ENCODE assay signal across 31 cellular contexts in genomic region chr2:161321944-161322343, GRCh38. TPM values are rescaled to one million over a fixed set of nuclear protein-coding genes. Genes with fewer than 3 reads are reported as not detected.
A peak's percentile ranks its signal among the peaks of the same experiment; 100 is the strongest.
DNase-seq lines count a peak whose midpoint lies in the region; ATAC-seq, FAIRE-seq and TF ChIP-seq lines count a peak whose summit lies in the region.
"Had no signal": no experiment of that assay in that cellular context is flagged by ENCODE, and none has a peak within 500 bp of the region (broad histone marks: within the 10 kb centered on the region; RNA-seq: fewer than 3 reads in every experiment).

No MANE protein-coding gene starts in this region.

- 0 out of 4 replicates have a peak overlapping the region, but pooled peaks of 1 of the 2 experiments have one; percentile 37 for H3K4me2 ChIP-seq in H1 (ENCODE audit: insufficient read depth in 1 of 2, low read depth in 2 of 2, low read length in 2 of 2)
- H3K4me2 ChIP-seq in keratinocyte (ENCODE audit: control insufficient read depth, extremely low read depth, insufficient read depth, low read depth, low read length) = no peak overlapping the region
- H3K4me2 ChIP-seq: BLaER1 treated with 17β-estradiol and CSF1 and Interleukin-3, amounts not matched to agents 10 nM and 100 nM; PC-9 had no signal

- H3K4me3 ChIP-seq in AG10803 (ENCODE audit: low read length) (no peak overlapping the region), H1 (ENCODE audit: extremely low read depth in 1 of 4, insufficient read depth in 2 of 4, low read depth in 3 of 4, low read length in 4 of 4) (no peak overlapping the region), keratinocyte (ENCODE audit: control insufficient read depth in 2 of 3, extremely low read depth in 1 of 3, insufficient read depth in 2 of 3, low read depth in 1 of 3, low read length in 3 of 3) (no peak overlapping the region)
- H3K4me3 ChIP-seq: BLaER1 treated with 17β-estradiol and CSF1 and Interleukin-3, amounts not matched to agents 10 nM and 100 nM; body of pancreas; esophagus squamous epithelium; pancreas; PC-9; right atrium auricular region; SK-N-MC; spleen; thyroid gland; vagina had no signal

- H2AFZ ChIP-seq in H1 (ENCODE audit: low read length) (no peak overlapping the region), keratinocyte (ENCODE audit: control insufficient read depth, low read length) (no peak overlapping the region)
- H2AFZ ChIP-seq: PC-9 had no signal

- no peak overlapping the region for H3K56ac ChIP-seq in H1 (replicated peaks; ENCODE audit: insufficient read length, low read depth, low read length)

- TF ChIP-seq POLR2A in H1 (IDR thresholded peaks at IDR 0.05; ENCODE audit: control extremely low read depth in 1 of 2, low read depth in 2 of 2, low read length in 2 of 2) (no peak), GM18505 (IDR thresholded peaks at IDR 0.05; ENCODE audit: borderline replicate concordance, extremely low read depth, insufficient read depth, insufficient read length) (no peak)

- no peak overlapping the region for H3K18ac ChIP-seq in H1 (ENCODE audit: extremely low read depth, low read length)

- no peaks in the 10 kb centered on the region for H3K79me1 ChIP-seq in H1 (ENCODE audit: low read depth, low read length)

- POLR2A ChIA-PET in H1 (lab: Charles Lee; ENCODE audit: partially characterized antibody) = interaction anchor here (0.8 to 1.9 kb wide), 3 partner anchors 10 to 14 kb away, joined by 4 to 5 read pairs (median 4); partner anchors contain the start of gene PSMD14

- H4K20me1 ChIP-seq in H1 (replicated peaks in 1 of 2; ENCODE audit: control insufficient read depth in 1 of 2, insufficient read depth in 2 of 2, low read length in 2 of 2) = peaks cover 0 to 9% of the 10 kb centered on the region in 2 experiments
- H4K20me1 ChIP-seq in keratinocyte (ENCODE audit: control insufficient read depth, extremely low read depth, insufficient read depth, low read length) = no peaks in the 10 kb centered on the region

- H3K4ac ChIP-seq in H1 (replicated peaks; ENCODE audit: insufficient read length, low read depth, low read length) = no peak overlapping the region

- no peak overlapping the region for H4K91ac ChIP-seq in H1 (replicated peaks; ENCODE audit: insufficient read length, low read length)

- CTCF ChIA-PET in H1 (lab: Charles Lee; ENCODE audit: partially characterized antibody) = interaction anchor here (1.1 kb wide), 1 partner anchor 15 kb away, joined by 3 read pairs; no protein-coding TSS in a partner anchor

- H2BK120ac ChIP-seq in H1 (replicated peaks; ENCODE audit: low read depth, low read length) = no peak overlapping the region

- no peak overlapping the region for H4K5ac ChIP-seq in H1 (ENCODE audit: insufficient read length, low read depth, low read length)

- dilution Hi-C loops in keratinocyte (cut with MboI; ENCODE audit: extremely low pct_ligation_motif_present, low sequenced_read_pairs) = no loop called here

- no peak overlapping the region for H2BK12ac ChIP-seq in H1 (ENCODE audit: low read depth, low read length)

- TF ChIP-seq RAD21 in Ishikawa (IDR thresholded peaks at IDR 0.05; ENCODE audit: low read depth) (no peak), H1 (IDR thresholded peaks at IDR 0.05 in 1 of 2, conservative IDR thresholded peaks at IDR 0.05 in 1 of 2; ENCODE audit: low read depth in 2 of 2, low read length in 2 of 2) (no peak)

- no peak overlapping the region for H2BK20ac ChIP-seq in H1 (ENCODE audit: low read length)

- no peak overlapping the region for H2BK15ac ChIP-seq in H1 (ENCODE audit: low read length)

- H3K27me3 ChIP-seq in H1 (replicated peaks in 1 of 4; ENCODE audit: control insufficient read depth in 3 of 4, extremely low read depth in 1 of 4, insufficient read depth in 3 of 4, low read length in 3 of 4) = no peaks in the 10 kb centered on the region
- H3K27me3 ChIP-seq in keratinocyte (ENCODE audit: control insufficient read depth, extremely low read depth, insufficient read depth, low read length) = no peaks in the 10 kb centered on the region
- H3K27me3 ChIP-seq: BLaER1 treated with 17β-estradiol and CSF1 and Interleukin-3, amounts not matched to agents 10 nM and 100 nM; body of pancreas; esophagus squamous epithelium; pancreas; right atrium auricular region; spleen; thyroid gland; vagina had no signal

- no peak overlapping the region for H2AK5ac ChIP-seq in H1 (ENCODE audit: low read depth, low read length)

- TF ChIP-seq EP300 in Ishikawa (IDR thresholded peaks at IDR 0.05; ENCODE audit: borderline replicate concordance) (no peak), H1 (IDR thresholded peaks at IDR 0.05; ENCODE audit: borderline replicate concordance in 1 of 2, low read depth in 2 of 2, low read length in 2 of 2) (no peak)

- H3K14ac ChIP-seq in H1 (ENCODE audit: insufficient read length) = no peak overlapping the region

- H3K23me2 ChIP-seq in H1 (ENCODE audit: low read depth, low read length) = no peaks in the 10 kb centered on the region

- H3K9me1 ChIP-seq in keratinocyte (ENCODE audit: control insufficient read depth, extremely low read depth, insufficient read depth, low read length) = peaks cover 2% of the 10 kb centered on the region

- H3K36me3 ChIP-seq in H1 (ENCODE audit: control insufficient read depth in 2 of 4, insufficient read depth in 4 of 4, low read length in 3 of 4) = peaks cover 0 to 27% (median 3%) of the 10 kb centered on the region in 4 experiments; a peak in 4 of 8 replicates
- H3K36me3 ChIP-seq in keratinocyte (ENCODE audit: control insufficient read depth in 2 of 2, extremely low read depth in 1 of 2, insufficient read depth in 2 of 2, low read length in 2 of 2) = peaks cover 0 to 9% of the 10 kb centered on the region in 2 experiments
- H3K36me3 ChIP-seq: pancreas, thyroid gland had no signal

- H2BK5ac ChIP-seq in H1 (ENCODE audit: low read depth, low read length) = no peak overlapping the region

- FAIRE-seq in H1 (lab: Jason Lieb, UNC) (peak; percentile 72), keratinocyte (lab: Jason Lieb, UNC) (peak; percentile 26)
- FAIRE-seq: GM12891, pancreas had no signal

- no peaks in the 10 kb centered on the region for H3K9me3 ChIP-seq in H1 (ENCODE audit: insufficient read depth in 2 of 2, low read depth in 1 of 2, low read length in 1 of 2)
- no peaks in the 10 kb centered on the region for H3K9me3 ChIP-seq in keratinocyte (ENCODE audit: control insufficient read depth, low read depth, low read length)
- H3K9me3 ChIP-seq: BLaER1 treated with 17β-estradiol and CSF1 and Interleukin-3, amounts not matched to agents 10 nM and 100 nM; body of pancreas; esophagus squamous epithelium; pancreas; right atrium auricular region; spleen; thyroid gland; vagina had no signal

- no peak overlapping the region for H3K9ac ChIP-seq in H1 (replicated peaks in 1 of 4; ENCODE audit: extremely low read depth in 1 of 4, low read depth in 3 of 4, low read length in 3 of 4)
- no peak overlapping the region for H3K9ac ChIP-seq in keratinocyte (ENCODE audit: control insufficient read depth, extremely low read depth, insufficient read depth, low read length)
- H3K9ac ChIP-seq: BLaER1 treated with 17β-estradiol and CSF1 and Interleukin-3, amounts not matched to agents 10 nM and 100 nM had no signal

- H3K79me2 ChIP-seq in H1 (ENCODE audit: control insufficient read depth in 1 of 2, insufficient read depth in 2 of 2, low read length in 2 of 2) (peaks cover 0 to 68% of the 10 kb centered on the region in 2 experiments; a peak in 3 of 4 replicates), keratinocyte (ENCODE audit: control insufficient read depth, insufficient read depth, low read length) (peaks cover 65% of the 10 kb centered on the region)

- no peak for ATAC-seq in GM18505 (IDR thresholded peaks at IDR 0.05; ENCODE audit: unreplicated experiment)
- ATAC-seq in GM21737 (IDR thresholded peaks at IDR 0.05; ENCODE audit: unreplicated experiment) = no peak
- ATAC-seq: activated CD4-positive, CD25-positive, alpha-beta regulatory T cell treated with anti-CD3 and anti-CD28 coated beads, Interleukin-2, amount 50 U/mL, for 24 hours; activated naive CD8-positive, alpha-beta T cell treated with anti-CD3 and anti-CD28 coated beads, Interleukin-2, amount 50 U/mL, for 24 hours; body of pancreas; left lobe of liver; pancreas had no signal

- H3K27ac ChIP-seq in H1 (ENCODE audit: low read depth, low read length) (no peak overlapping the region), keratinocyte (ENCODE audit: control insufficient read depth, insufficient read depth, low read length) (no peak overlapping the region)
- H3K27ac ChIP-seq: BLaER1 treated with 17β-estradiol and CSF1 and Interleukin-3, amounts not matched to agents 10 nM and 100 nM; body of pancreas; esophagus squamous epithelium; pancreas; PC-9; right atrium auricular region; SK-N-MC; spleen; thyroid gland; vagina had no signal

- 61% methylated on average over 2 of the region's 2 CpGs; no CpG with 5 or more reads in 1 of the 2 experiments for WGBS in H1 (ENCODE audit: extremely low coverage in 1 of 2, insufficient coverage in 1 of 2, insufficient read length in 1 of 2, insufficient replicate concordance in 2 of 2, low coverage in 1 of 2, low lambda C conversion rate in 2 of 2, missing lambda C conversion rate in 1 of 2), 2 experiments

- peak; percentile 12 for DNase-seq in AG10803 (ENCODE audit: low read depth)
- no peak for DNase-seq in H1 (ENCODE audit: low read depth in 1 of 2, low spot score in 2 of 2)
- DNase-seq in keratinocyte (ENCODE audit: low read depth, low spot score) = no peak
- no peak for DNase-seq in activated T-cell treated with anti-CD3 and anti-CD28 coated beads, Interleukin-2, amount 50 U/mL, for 1 hour
- DNase-seq in KG1 (lab: John Stamatoyannopoulos, UW) = no peak
- DNase-seq: activated CD4-positive, alpha-beta T cell treated with anti-CD3 and anti-CD28 coated beads, Interleukin-2, amount 50 U/mL, for 48 hours; activated naive CD4-positive, alpha-beta T cell; activated naive CD8-positive, alpha-beta T cell treated with anti-CD3 and anti-CD28 coated beads, Interleukin-2, amount 50 U/mL, for 24 hours; body of pancreas; DMS53; esophagus squamous epithelium; hypothalamus; NCI-H1105 treated with DMSO at 0.1 percent for 48 hours; NCI-H1930; NCI-H2227 treated with DMSO at 0.1 percent for 48 hours; NCI-H69; pancreas; PC-9; spleen; stimulated activated CD4-positive, alpha-beta T cell treated with anti-CD3 and anti-CD28 coated beads, Interleukin-4, amount 100 ng/mL, for 1 hour; thyroid gland had no signal

- no peak overlapping the region for H4K8ac ChIP-seq in H1 (ENCODE audit: extremely low read depth, insufficient read depth, low read length)

- no peak for TF ChIP-seq CTCF in AG10803 (conservative IDR thresholded peaks at IDR 0.05; ENCODE audit: low read length)
- TF ChIP-seq CTCF in H1 (IDR thresholded peaks at IDR 0.05; ENCODE audit: control extremely low read depth in 1 of 3, insufficient read depth in 1 of 3, low read depth in 1 of 3, low read length in 3 of 3) = no peak
- TF ChIP-seq CTCF in keratinocyte (optimal IDR thresholded peaks at IDR 0.05 in 1 of 3, IDR thresholded peaks at IDR 0.05 in 1 of 3, conservative IDR thresholded peaks at IDR 0.05 in 1 of 3; ENCODE audit: extremely low read depth in 1 of 3, insufficient read depth in 2 of 3, low read length in 3 of 3) = no peak

- H3K4me1 ChIP-seq in H1 (replicated peaks in 1 of 4; ENCODE audit: control insufficient read depth in 3 of 4, insufficient read depth in 4 of 4, low read length in 3 of 4) (peaks cover 0 to 4% (median 0%) of the 10 kb centered on the region in 4 experiments; a peak in 3 of 7 replicates), keratinocyte (ENCODE audit: control insufficient read depth, extremely low read depth, insufficient read depth, low read length) (no peaks in the 10 kb centered on the region)
- H3K4me1 ChIP-seq: body of pancreas, esophagus squamous epithelium, right atrium auricular region, thyroid gland, vagina had no signal

- no peak overlapping the region for H3K23ac ChIP-seq in H1 (ENCODE audit: insufficient read length)

RNA-seq across cellular contexts. Expression of gene PSMD14, which starts 13.7 kb away (rescaled TPM):
- total RNA-seq in H1 (2021; fragmentation: NEBNext Ultra II Directional; extraction: Animal tissue kit (Norgen Biotek cat#: 25700)) = 84.1 and 88.7 TPM in 2 replicates
- polyA plus RNA-seq in H1 (2011; rRNA removed) (25.4 and 53.9 TPM in 2 replicates), keratinocyte (85.7 to 136 TPM (median 88.4 TPM) in 3 replicates)
- polyA plus RNA-seq in H1 (2011; cell fraction: cytosol; rRNA removed) = 69.0 TPM
- 11.2 TPM for polyA plus RNA-seq in H1 (2011; cell fraction: nucleus; rRNA removed)
- 77.6 to 98.5 TPM (median 85.7 TPM) in 4 replicates for polyA plus RNA-seq in H1 (2012, experiment 1 of 2)
- 10.9 TPM for polyA plus RNA-seq in H1 (2012, experiment 2 of 2)
- 50.5 TPM for polyA plus RNA-seq in H1 (2013, experiment 1 of 2)
- polyA plus RNA-seq in H1 (2013, experiment 2 of 2) = 51.2 TPM
- 35.7 and 51.4 TPM in 2 replicates for polyA minus RNA-seq in H1 (2011; rRNA and poly(A)+ RNA removed)
- polyA minus RNA-seq in H1 (2011; cell fraction: cytosol; rRNA and poly(A)+ RNA removed) = 37.3 TPM
- 62.2 TPM for polyA minus RNA-seq in H1 (2011; cell fraction: nucleus; rRNA and poly(A)+ RNA removed)
- 219 TPM for polyA plus RNA-seq in keratinocyte (2011; ENCODE audit: low read depth)
- 73.3 and 128 TPM in 2 replicates for polyA plus RNA-seq in keratinocyte (2011; cell fraction: cytosol; rRNA removed)
- polyA plus RNA-seq in keratinocyte (2011; cell fraction: nucleus; rRNA removed) = 66.6 and 102 TPM in 2 replicates
- polyA plus RNA-seq in keratinocyte (2012; ENCODE audit: low replicate concordance) = 82.3 and 88.4 TPM in 2 replicates
- polyA minus RNA-seq in keratinocyte = 13.0 to 73.7 TPM (median 34.4 TPM) in 3 replicates
- polyA minus RNA-seq in keratinocyte (2011; cell fraction: cytosol; rRNA and poly(A)+ RNA removed) = 63.7 TPM
- polyA minus RNA-seq in keratinocyte (2011; cell fraction: nucleus; rRNA and poly(A)+ RNA removed) = 37.2 and 58.5 TPM in 2 replicates
